Comparison of ENCODE assay signal across 1 cellular context in genomic region chr11:67572747-67573419, GRCh38.
TF ChIP-seq lines count a peak whose summit lies in the region.

No MANE protein-coding gene starts in this region.

TF ChIP-seq in K562, 482 proteins besides CTCF, POLR2A, EP300 and RAD21 (continued from another document and continues in another):
- TF ChIP-seq DPF2 (IDR thresholded peaks at IDR 0.05), result peak; percentile 87
- TF ChIP-seq SMARCA4 (IDR thresholded peaks at IDR 0.05), result peak; percentile 71; the same call in 1 of the 2 replicates
- no peak for TF ChIP-seq SMARCB1 (IDR thresholded peaks at IDR 0.05; ENCODE audit: insufficient read length, low read depth)
- TF ChIP-seq TEAD2 (tag; IDR thresholded peaks at IDR 0.05), result peak; percentile 43; the same call in 1 of the 2 replicates
- no peak for TF ChIP-seq MIER1 (IDR thresholded peaks at IDR 0.05; ENCODE audit: low read depth)
- no peak for TF ChIP-seq MEF2D (tag; conservative IDR thresholded peaks at IDR 0.05; ENCODE audit: low read depth)
- TF ChIP-seq PKNOX1 (IDR thresholded peaks at IDR 0.05), result 0 out of 2 replicates have a peak, but pooled peaks have one; percentile 11
- TF ChIP-seq ELK3 (CRISPR knock-in tag; IDR thresholded peaks at IDR 0.05), result no peak
- TF ChIP-seq CAMTA2 (CRISPR knock-in tag; conservative IDR thresholded peaks at IDR 0.05), result no peak
- no peak for TF ChIP-seq SMAD3 (CRISPR knock-in tag; conservative IDR thresholded peaks at IDR 0.05)
- TF ChIP-seq KHSRP (IDR thresholded peaks at IDR 0.05), result no peak
- TF ChIP-seq MNT (conservative IDR thresholded peaks at IDR 0.05), result peak; percentile 22 to 57; a peak in 2 of 4 replicates
- TF ChIP-seq RAD51 (IDR thresholded peaks at IDR 0.05; ENCODE audit: borderline replicate concordance, low read depth), result peak; percentile 61; the same call in 1 of the 2 replicates
- no peak for TF ChIP-seq ZNF24 (IDR thresholded peaks at IDR 0.05)
- TF ChIP-seq, protein P1, sequence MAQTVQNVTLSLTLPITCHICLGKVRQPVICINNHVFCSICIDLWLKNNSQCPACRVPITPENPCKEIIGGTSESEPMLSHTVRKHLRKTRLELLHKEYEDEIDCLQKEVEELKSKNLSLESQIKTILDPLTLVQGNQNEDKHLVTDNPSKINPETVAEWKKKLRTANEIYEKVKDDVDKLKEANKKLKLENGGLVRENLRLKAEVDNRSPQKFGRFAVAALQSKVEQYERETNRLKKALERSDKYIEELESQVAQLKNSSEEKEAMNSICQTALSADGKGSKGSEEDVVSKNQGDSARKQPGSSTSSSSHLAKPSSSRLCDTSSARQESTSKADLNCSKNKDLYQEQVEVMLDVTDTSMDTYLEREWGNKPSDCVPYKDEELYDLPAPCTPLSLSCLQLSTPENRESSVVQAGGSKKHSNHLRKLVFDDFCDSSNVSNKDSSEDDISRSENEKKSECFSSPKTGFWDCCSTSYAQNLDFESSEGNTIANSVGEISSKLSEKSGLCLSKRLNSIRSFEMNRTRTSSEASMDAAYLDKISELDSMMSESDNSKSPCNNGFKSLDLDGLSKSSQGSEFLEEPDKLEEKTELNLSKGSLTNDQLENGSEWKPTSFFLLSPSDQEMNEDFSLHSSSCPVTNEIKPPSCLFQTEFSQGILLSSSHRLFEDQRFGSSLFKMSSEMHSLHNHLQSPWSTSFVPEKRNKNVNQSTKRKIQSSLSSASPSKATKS (CRISPR knock-in tag; IDR thresholded peaks at IDR 0.05), result no peak
- TF ChIP-seq CREBBP (IDR thresholded peaks at IDR 0.05; ENCODE audit: low read depth, low read length), result no peak
- no peak for TF ChIP-seq KLF6 (CRISPR knock-in tag; IDR thresholded peaks at IDR 0.05; ENCODE audit: borderline replicate concordance)
- TF ChIP-seq HIVEP1 (CRISPR knock-in tag; IDR thresholded peaks at IDR 0.05), result no peak
- TF ChIP-seq HSF4 (CRISPR knock-in tag; IDR thresholded peaks at IDR 0.05; ENCODE audit: borderline replicate concordance), result no peak
- no peak for TF ChIP-seq SREBF2 (CRISPR knock-in tag; IDR thresholded peaks at IDR 0.05)
- peak; percentile 51; the same call in 1 of the 2 replicates for TF ChIP-seq STAG1 (CRISPR knock-in tag; IDR thresholded peaks at IDR 0.05; ENCODE audit: borderline replicate concordance)
- no peak for TF ChIP-seq THRB (CRISPR knock-in tag; conservative IDR thresholded peaks at IDR 0.05)
- no peak for TF ChIP-seq KAT7 (CRISPR knock-in tag; IDR thresholded peaks at IDR 0.05; ENCODE audit: borderline replicate concordance)
- TF ChIP-seq JUN (IDR thresholded peaks at IDR 0.05; ENCODE audit: borderline replicate concordance, low read depth, low read length), result peak; percentile 46; the same call in 1 of the 2 replicates
- TF ChIP-seq JUN (CRISPR knock-in tag; IDR thresholded peaks at IDR 0.05; ENCODE audit: borderline replicate concordance), result no peak
- TF ChIP-seq HOXB6 (CRISPR knock-in tag; IDR thresholded peaks at IDR 0.05; ENCODE audit: borderline replicate concordance), result no peak
- TF ChIP-seq KLF1 (tag; IDR thresholded peaks at IDR 0.05), result no peak
- no peak for TF ChIP-seq ZNF124 (CRISPR knock-in tag; IDR thresholded peaks at IDR 0.05)
- TF ChIP-seq TAL1 (IDR thresholded peaks at IDR 0.05), result peak; percentile 50; the same call in 1 of the 2 replicates
- TF ChIP-seq, protein P2, sequence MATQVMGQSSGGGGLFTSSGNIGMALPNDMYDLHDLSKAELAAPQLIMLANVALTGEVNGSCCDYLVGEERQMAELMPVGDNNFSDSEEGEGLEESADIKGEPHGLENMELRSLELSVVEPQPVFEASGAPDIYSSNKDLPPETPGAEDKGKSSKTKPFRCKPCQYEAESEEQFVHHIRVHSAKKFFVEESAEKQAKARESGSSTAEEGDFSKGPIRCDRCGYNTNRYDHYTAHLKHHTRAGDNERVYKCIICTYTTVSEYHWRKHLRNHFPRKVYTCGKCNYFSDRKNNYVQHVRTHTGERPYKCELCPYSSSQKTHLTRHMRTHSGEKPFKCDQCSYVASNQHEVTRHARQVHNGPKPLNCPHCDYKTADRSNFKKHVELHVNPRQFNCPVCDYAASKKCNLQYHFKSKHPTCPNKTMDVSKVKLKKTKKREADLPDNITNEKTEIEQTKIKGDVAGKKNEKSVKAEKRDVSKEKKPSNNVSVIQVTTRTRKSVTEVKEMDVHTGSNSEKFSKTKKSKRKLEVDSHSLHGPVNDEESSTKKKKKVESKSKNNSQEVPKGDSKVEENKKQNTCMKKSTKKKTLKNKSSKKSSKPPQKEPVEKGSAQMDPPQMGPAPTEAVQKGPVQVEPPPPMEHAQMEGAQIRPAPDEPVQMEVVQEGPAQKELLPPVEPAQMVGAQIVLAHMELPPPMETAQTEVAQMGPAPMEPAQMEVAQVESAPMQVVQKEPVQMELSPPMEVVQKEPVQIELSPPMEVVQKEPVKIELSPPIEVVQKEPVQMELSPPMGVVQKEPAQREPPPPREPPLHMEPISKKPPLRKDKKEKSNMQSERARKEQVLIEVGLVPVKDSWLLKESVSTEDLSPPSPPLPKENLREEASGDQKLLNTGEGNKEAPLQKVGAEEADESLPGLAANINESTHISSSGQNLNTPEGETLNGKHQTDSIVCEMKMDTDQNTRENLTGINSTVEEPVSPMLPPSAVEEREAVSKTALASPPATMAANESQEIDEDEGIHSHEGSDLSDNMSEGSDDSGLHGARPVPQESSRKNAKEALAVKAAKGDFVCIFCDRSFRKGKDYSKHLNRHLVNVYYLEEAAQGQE (CRISPR knock-in tag; IDR thresholded peaks at IDR 0.05; ENCODE audit: low read depth), result 0 out of 2 replicates have a peak, but pooled peaks have one; percentile 42
- no peak for TF ChIP-seq ILF3 (IDR thresholded peaks at IDR 0.05; ENCODE audit: borderline replicate concordance)
- peak; percentile 60 for TF ChIP-seq TFAP4 (CRISPR knock-in tag; IDR thresholded peaks at IDR 0.05; ENCODE audit: borderline replicate concordance)
- TF ChIP-seq, protein P3, sequence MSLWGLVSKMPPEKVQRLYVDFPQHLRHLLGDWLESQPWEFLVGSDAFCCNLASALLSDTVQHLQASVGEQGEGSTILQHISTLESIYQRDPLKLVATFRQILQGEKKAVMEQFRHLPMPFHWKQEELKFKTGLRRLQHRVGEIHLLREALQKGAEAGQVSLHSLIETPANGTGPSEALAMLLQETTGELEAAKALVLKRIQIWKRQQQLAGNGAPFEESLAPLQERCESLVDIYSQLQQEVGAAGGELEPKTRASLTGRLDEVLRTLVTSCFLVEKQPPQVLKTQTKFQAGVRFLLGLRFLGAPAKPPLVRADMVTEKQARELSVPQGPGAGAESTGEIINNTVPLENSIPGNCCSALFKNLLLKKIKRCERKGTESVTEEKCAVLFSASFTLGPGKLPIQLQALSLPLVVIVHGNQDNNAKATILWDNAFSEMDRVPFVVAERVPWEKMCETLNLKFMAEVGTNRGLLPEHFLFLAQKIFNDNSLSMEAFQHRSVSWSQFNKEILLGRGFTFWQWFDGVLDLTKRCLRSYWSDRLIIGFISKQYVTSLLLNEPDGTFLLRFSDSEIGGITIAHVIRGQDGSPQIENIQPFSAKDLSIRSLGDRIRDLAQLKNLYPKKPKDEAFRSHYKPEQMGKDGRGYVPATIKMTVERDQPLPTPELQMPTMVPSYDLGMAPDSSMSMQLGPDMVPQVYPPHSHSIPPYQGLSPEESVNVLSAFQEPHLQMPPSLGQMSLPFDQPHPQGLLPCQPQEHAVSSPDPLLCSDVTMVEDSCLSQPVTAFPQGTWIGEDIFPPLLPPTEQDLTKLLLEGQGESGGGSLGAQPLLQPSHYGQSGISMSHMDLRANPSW (CRISPR knock-in tag; IDR thresholded peaks at IDR 0.05), result 0 out of 2 replicates have a peak, but pooled peaks have one; percentile 35
- TF ChIP-seq TBL1XR1 (IDR thresholded peaks at IDR 0.05; ENCODE audit: low read length in 2 of 2), result no peak
- no peak for TF ChIP-seq CREB1 (IDR thresholded peaks at IDR 0.05)
- TF ChIP-seq CREB1 (CRISPR knock-in tag; IDR thresholded peaks at IDR 0.05), result no peak; the same call in 1 of the 2 replicates
- TF ChIP-seq KLF13 (tag; IDR thresholded peaks at IDR 0.05; ENCODE audit: borderline replicate concordance, low read depth), result no peak
- TF ChIP-seq SOX6 (IDR thresholded peaks at IDR 0.05), result peak; percentile 40; the same call in 1 of the 2 replicates
- TF ChIP-seq, protein P4, sequence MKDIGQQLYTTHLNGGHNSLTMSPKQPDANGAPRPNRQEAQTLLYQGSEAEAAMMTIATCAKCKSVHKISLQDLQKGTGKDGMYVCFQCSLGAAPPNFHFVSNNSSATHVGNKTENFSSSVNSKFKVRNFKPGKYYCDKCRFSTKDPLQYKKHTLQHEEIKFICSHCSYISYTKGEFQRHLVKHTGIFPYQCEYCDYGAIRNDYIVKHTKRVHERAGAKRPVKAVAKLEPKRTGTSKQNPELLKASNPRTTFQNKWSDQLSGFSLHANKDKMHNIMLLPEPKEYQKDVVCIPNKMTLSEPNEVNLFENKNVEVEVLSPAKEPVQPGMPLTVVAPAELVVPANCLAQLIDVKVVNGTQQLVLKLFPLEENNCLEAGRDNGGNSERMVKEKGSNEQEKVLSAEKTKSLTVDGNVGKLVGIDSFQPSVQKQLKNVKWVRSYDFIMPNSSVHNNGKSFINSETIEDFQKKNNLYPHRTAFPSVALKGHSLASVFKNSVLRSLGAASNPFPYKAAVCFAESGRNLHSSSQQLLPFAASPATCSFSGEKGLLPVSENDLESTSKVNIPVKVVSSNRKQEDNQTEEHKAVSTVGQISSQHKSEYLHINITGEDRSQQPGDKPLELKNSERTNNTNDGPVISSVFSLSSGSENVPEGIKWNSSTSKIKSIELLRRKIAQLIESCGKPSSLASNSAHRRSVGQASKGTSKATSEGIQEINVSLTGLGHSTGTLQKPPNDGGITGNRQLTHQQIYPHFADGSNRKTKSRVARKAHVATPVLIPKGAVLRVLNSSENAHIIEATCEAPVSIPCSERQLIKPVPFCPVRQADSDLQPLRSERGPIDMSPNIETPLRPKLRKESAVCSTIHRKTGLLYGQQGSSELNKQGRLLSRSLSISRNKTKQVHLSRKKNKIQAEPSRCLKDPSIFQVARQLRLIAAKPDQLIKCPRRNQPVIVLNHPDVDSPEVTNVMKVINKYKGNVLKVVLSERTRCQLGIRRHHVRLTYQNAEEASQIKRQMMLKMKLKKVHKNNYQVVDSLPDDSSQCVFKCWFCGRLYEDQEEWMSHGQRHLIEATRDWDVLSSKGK (CRISPR knock-in tag; IDR thresholded peaks at IDR 0.05), result no peak
- TF ChIP-seq NR2C2 (CRISPR knock-in tag; IDR thresholded peaks at IDR 0.05), result no peak
- TF ChIP-seq NR2C2 (tag; IDR thresholded peaks at IDR 0.05), result peak; percentile 49; the same call in 1 of the 2 replicates
- TF ChIP-seq, protein P5, sequence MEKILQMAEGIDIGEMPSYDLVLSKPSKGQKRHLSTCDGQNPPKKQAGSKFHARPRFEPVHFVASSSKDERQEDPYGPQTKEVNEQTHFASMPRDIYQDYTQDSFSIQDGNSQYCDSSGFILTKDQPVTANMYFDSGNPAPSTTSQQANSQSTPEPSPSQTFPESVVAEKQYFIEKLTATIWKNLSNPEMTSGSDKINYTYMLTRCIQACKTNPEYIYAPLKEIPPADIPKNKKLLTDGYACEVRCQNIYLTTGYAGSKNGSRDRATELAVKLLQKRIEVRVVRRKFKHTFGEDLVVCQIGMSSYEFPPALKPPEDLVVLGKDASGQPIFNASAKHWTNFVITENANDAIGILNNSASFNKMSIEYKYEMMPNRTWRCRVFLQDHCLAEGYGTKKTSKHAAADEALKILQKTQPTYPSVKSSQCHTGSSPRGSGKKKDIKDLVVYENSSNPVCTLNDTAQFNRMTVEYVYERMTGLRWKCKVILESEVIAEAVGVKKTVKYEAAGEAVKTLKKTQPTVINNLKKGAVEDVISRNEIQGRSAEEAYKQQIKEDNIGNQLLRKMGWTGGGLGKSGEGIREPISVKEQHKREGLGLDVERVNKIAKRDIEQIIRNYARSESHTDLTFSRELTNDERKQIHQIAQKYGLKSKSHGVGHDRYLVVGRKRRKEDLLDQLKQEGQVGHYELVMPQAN (IDR thresholded peaks at IDR 0.05; ENCODE audit: borderline replicate concordance), result no peak
- TF ChIP-seq TEAD1 (CRISPR knock-in tag; IDR thresholded peaks at IDR 0.05), result peak in 1 of 2 experiments; percentile 83; a peak in 2 of 4 replicates
